8 cellular contexts compared by ENCODE assay signal in genomic region chr7:135558337-135558767, GRCh38. TPM values are rescaled to one million over a fixed set of nuclear protein-coding genes. Genes with fewer than 3 reads are reported as not detected.
DNase-seq lines count a peak whose midpoint lies in the region; ATAC-seq and TF ChIP-seq lines count a peak whose summit lies in the region.

No MANE protein-coding gene starts in this region.

- H3K4me1 ChIP-seq in adipocyte (ENCODE audit: control insufficient read depth, insufficient read depth, low read length), result peaks cover 9% of the 10 kb centered on the region
- peaks cover 18% of the 10 kb centered on the region for H3K4me1 ChIP-seq in vagina

- peak; percentile 48 for TF ChIP-seq CTCF in GM12874 (IDR thresholded peaks at IDR 0.05; ENCODE audit: insufficient read depth, low read depth, low read length)
- TF ChIP-seq CTCF in vagina (IDR thresholded peaks at IDR 0.05), result peak in 2 of 3 experiments; percentile 28 to 52

- intact Hi-C loops in left cardiac atrium (cut with DNase I) (loop anchor here (1.0 to 5.0 kb wide), 3 partner anchors 46 to 277 kb away; partner anchors contain the start of gene CNOT4 (in 1 of the 2)), vagina (cut with DNase I) (no loop called here)

- no peaks in the 10 kb centered on the region for H3K36me3 ChIP-seq in adipocyte (ENCODE audit: control insufficient read depth, insufficient read depth, low read length, severe bottlenecking)
- no peaks in the 10 kb centered on the region for H3K36me3 ChIP-seq in vagina

- peak overlapping the region; percentile 94 for H3K27ac ChIP-seq in vagina

- peak; percentile 73 for ATAC-seq in HG02610 (IDR thresholded peaks at IDR 0.05; ENCODE audit: unreplicated experiment)
- ATAC-seq in left cardiac atrium, result peak; percentile 74 to 79

- H3K9ac ChIP-seq in adipocyte (ENCODE audit: low read length), result peak overlapping the region; percentile 93

- peak overlapping the region; percentile 96 for H3K4me3 ChIP-seq in adipocyte (ENCODE audit: low read length)
- peak overlapping the region; percentile 75 to 95 for H3K4me3 ChIP-seq in vagina

- TF ChIP-seq POLR2A in vagina (IDR thresholded peaks at IDR 0.05), result no peak

- H3K9me3 ChIP-seq in adipocyte (ENCODE audit: control insufficient read depth, low read length) (no peaks in the 10 kb centered on the region), vagina (no peaks in the 10 kb centered on the region)

- DNase-seq in NAMALWA (ENCODE audit: low spot score) (peak; percentile 98), SKM-1 (lab: John Stamatoyannopoulos, UW; ENCODE audit: unreplicated experiment) (peak; percentile 65), adipocyte (ENCODE audit: low read depth) (peak; percentile 86), left cardiac atrium (peak; percentile 58), putamen (ENCODE audit: low spot score) (peak; percentile 45), vagina (ENCODE audit: extremely low spot score in 2 of 2) (no peak)

- H3K27me3 ChIP-seq in adipocyte (replicated peaks; ENCODE audit: control insufficient read depth, insufficient read depth, low read length) (no peaks in the 10 kb centered on the region), vagina (no peaks in the 10 kb centered on the region)

RNA-seq across cellular contexts. Expression of gene NUP205, which starts 0.6 kb away (rescaled TPM):
- total RNA-seq in left cardiac atrium, result 10 to 100 TPM; 18.6 to 26.0 TPM
- total RNA-seq in vagina, result 28.2 TPM

RNA-seq across cellular contexts. Expression of gene CNOT4, which starts 48.5 kb away (rescaled TPM):
- 10 to 100 TPM; 25.0 to 28.0 TPM for total RNA-seq in left cardiac atrium
- 23.3 TPM for total RNA-seq in vagina

Comparison
In these comparisons a context has a peak if more than half of its experiments do, and no peak if none do; other contexts are left out.
1. DNase-seq: peak in NAMALWA (single experiment), SKM-1 (single experiment), adipocyte (single experiment), left cardiac atrium (single experiment) and putamen (single experiment); none in vagina (0 of 2).